ENCODE assay signal across 1 cellular context in genomic region chr20:48986899-48987298, GRCh38.
TF ChIP-seq lines count a peak whose summit lies in the region.

No MANE protein-coding gene starts in this region.

TF ChIP-seq in GM23338, 12 proteins besides CTCF, POLR2A, EP300 and RAD21 (continued from another document):
- no peak for TF ChIP-seq ZNF462 (CRISPR knock-in tag; IDR thresholded peaks at IDR 0.05)
